13 cellular contexts compared by ENCODE assay signal in the genomic region with DNA sequence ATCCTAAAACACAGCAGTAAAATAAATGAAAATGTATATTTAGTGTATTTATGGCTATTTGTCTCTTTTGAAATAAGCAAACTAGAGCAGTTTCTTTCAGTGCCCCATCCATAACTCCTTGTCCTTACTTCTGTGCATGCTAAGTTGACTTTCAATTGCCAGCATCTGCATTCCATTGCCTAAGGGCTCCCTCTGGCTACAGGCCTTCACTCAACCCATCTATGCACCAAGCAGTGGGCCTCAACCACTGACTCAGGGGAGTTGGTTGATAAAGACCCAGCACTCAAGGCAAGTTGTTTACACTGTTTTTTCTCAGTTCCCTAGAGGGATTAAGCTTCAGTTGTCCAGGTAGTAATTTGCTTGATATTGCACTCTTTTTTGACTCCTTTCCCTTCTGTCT.
DNase-seq lines count a peak whose midpoint lies in the region; ATAC-seq, FAIRE-seq and TF ChIP-seq lines count a peak whose summit lies in the region.
"Had no signal": no experiment of that assay in that cellular context is flagged by ENCODE, and none has a peak within 500 bp of the region (broad histone marks: within the 10 kb centered on the region; RNA-seq: fewer than 3 reads in every experiment).

No MANE protein-coding gene starts in this region.

- no peaks in the 10 kb centered on the region for H3K36me3 ChIP-seq in heart left ventricle
- no peaks in the 10 kb centered on the region for H3K36me3 ChIP-seq in SK-N-MC (ENCODE audit: insufficient read depth, low read length)
- no peaks in the 10 kb centered on the region for H3K36me3 ChIP-seq in hepatocyte (replicated peaks; ENCODE audit: insufficient read depth, low read depth)
- H3K36me3 ChIP-seq: ovary had no signal

- TF ChIP-seq POLR2A in heart left ventricle (IDR thresholded peaks at IDR 0.05), result no peak
- TF ChIP-seq POLR2A in GM12891 (IDR thresholded peaks at IDR 0.05; ENCODE audit: low read depth, low read length), result no peak

- H3K9ac ChIP-seq in SK-N-MC (ENCODE audit: insufficient read length), result no peak overlapping the region

- ATAC-seq in heart left ventricle (peak in 3 of 4 donors; percentile 60 to 70 (median 69)), left cardiac atrium (no peak), GM19395 (IDR thresholded peaks at IDR 0.05; ENCODE audit: unreplicated experiment) (no peak)

- H3K4me1 ChIP-seq in heart left ventricle (no peaks in the 10 kb centered on the region), hepatocyte (ENCODE audit: insufficient read depth) (no peaks in the 10 kb centered on the region)

- H2AFZ ChIP-seq in hepatocyte, result no peak overlapping the region

- no peaks in the 10 kb centered on the region for H3K9me2 ChIP-seq in hepatocyte (replicated peaks; ENCODE audit: insufficient read depth)

- no peaks in the 10 kb centered on the region for H3K27me3 ChIP-seq in heart left ventricle
- no peaks in the 10 kb centered on the region for H3K27me3 ChIP-seq in hepatocyte
- H3K27me3 ChIP-seq: ovary had no signal

- CTCF ChIA-PET in HEK293T (lab: Yijun Ruan, JAX), result no interaction called here

- H3K27ac ChIP-seq in heart left ventricle (no peak overlapping the region), SK-N-MC (peak overlapping the region; percentile 71; the same call in 1 of the 2 replicates), hepatocyte (no peak overlapping the region)
- H3K27ac ChIP-seq: ovary had no signal

- H3K79me2 ChIP-seq in hepatocyte, result no peaks in the 10 kb centered on the region

- DNase-seq in heart left ventricle (peak in 3 of 5 donors; percentile 6 to 23 (median 16)), left cardiac atrium (no peak), SK-N-MC (ENCODE audit: low read depth, low spot score) (no peak), hepatocyte (ENCODE audit: low spot score) (peak; percentile 35), GM12891 (ENCODE audit: insufficient read length, low spot score) (no peak), HEK293T (ENCODE audit: extremely low spot score) (no peak), T-helper 2 cell (no peak)
- DNase-seq: activated B cell treated with CpG ODN at 0.5 μM for 24 hours; activated effector memory CD4-positive, alpha-beta T cell treated with Interleukin-2 at 50 U/mL for 16 hours; immature natural killer cell; NCI-H1417; ovary had no signal

- H4K20me1 ChIP-seq in hepatocyte (ENCODE audit: insufficient read depth, poor library complexity, severe bottlenecking), result no peaks in the 10 kb centered on the region

- no peak overlapping the region for H3K4me3 ChIP-seq in heart left ventricle
- no peak overlapping the region; the same call in 1 of the 2 replicates for H3K4me3 ChIP-seq in SK-N-MC
- no peak overlapping the region for H3K4me3 ChIP-seq in hepatocyte
- H3K4me3 ChIP-seq: ovary had no signal

- TF ChIP-seq CTCF in heart left ventricle (IDR thresholded peaks at IDR 0.05), result peak in 9 of 12 donors; percentile 12 to 59 (median 40)
- peak; percentile 33 for TF ChIP-seq CTCF in hepatocyte (IDR thresholded peaks at IDR 0.05; ENCODE audit: poor library complexity)

- H3K9me3 ChIP-seq in heart left ventricle (peaks cover 0 to 11% (median 0%) of the 10 kb centered on the region in 12 donors), SK-N-MC (ENCODE audit: low read depth, low read length) (no peaks in the 10 kb centered on the region), hepatocyte (ENCODE audit: low read depth) (no peaks in the 10 kb centered on the region)
- H3K9me3 ChIP-seq: ovary had no signal

- H3K4me2 ChIP-seq in hepatocyte, result no peak overlapping the region

- intact Hi-C loops in heart left ventricle (cut with DNase I), result loop anchor here in 8 of 10 donors (1.0 to 10.0 kb wide), 7 partner anchors 175 to 347 kb away; no protein-coding TSS in a partner anchor
- intact Hi-C loops in left cardiac atrium (cut with DNase I), result loop anchor here in 1 of 2 donors (10.0 kb wide), 1 partner anchor 175 kb away; no protein-coding TSS in a partner anchor

- no peak for FAIRE-seq in GM12891 (lab: Jason Lieb, UNC)

- POLR2A ChIA-PET in HEK293T (lab: Yijun Ruan, JAX), result no interaction called here

TF ChIP-seq in GM12891, 5 proteins besides CTCF, POLR2A, EP300 and RAD21:
- TF ChIP-seq PAX5 (IDR thresholded peaks at IDR 0.05; ENCODE audit: insufficient read depth, low read length, severe bottlenecking) (no peak), POLR2AphosphoS5 (IDR thresholded peaks at IDR 0.05; ENCODE audit: low read depth, low read length) (no peak), POU2F2 (IDR thresholded peaks at IDR 0.05; ENCODE audit: low read depth, low read length) (no peak), TAF1 (IDR thresholded peaks at IDR 0.05; ENCODE audit: low read depth, low read length) (no peak), SPI1 (IDR thresholded peaks at IDR 0.05; ENCODE audit: low read depth, low read length) (no peak)

TF ChIP-seq in HEK293T, 16 proteins besides CTCF, POLR2A, EP300 and RAD21:
- TF ChIP-seq L3MBTL2 (conservative IDR thresholded peaks at IDR 0.05), result no peak
- TF ChIP-seq ARNT (IDR thresholded peaks at IDR 0.05), result no peak
- TF ChIP-seq BHLHE40 (IDR thresholded peaks at IDR 0.05; ENCODE audit: borderline replicate concordance), result no peak
- no peak for TF ChIP-seq LEF1 (IDR thresholded peaks at IDR 0.05; ENCODE audit: borderline replicate concordance)
- no peak for TF ChIP-seq TARDBP (IDR thresholded peaks at IDR 0.05)
- TF ChIP-seq FOXM1 (IDR thresholded peaks at IDR 0.05; ENCODE audit: borderline replicate concordance), result no peak
- TF ChIP-seq SP1 (IDR thresholded peaks at IDR 0.05), result no peak
- no peak for TF ChIP-seq FOXA1 (IDR thresholded peaks at IDR 0.05)
- no peak for TF ChIP-seq SUZ12 (IDR thresholded peaks at IDR 0.05)
- no peak for TF ChIP-seq PKNOX1 (IDR thresholded peaks at IDR 0.05)
- no peak for TF ChIP-seq FOXK2 (IDR thresholded peaks at IDR 0.05)
- no peak for TF ChIP-seq NFRKB (IDR thresholded peaks at IDR 0.05)
- TF ChIP-seq HDGF (IDR thresholded peaks at IDR 0.05; ENCODE audit: borderline replicate concordance), result no peak
- TF ChIP-seq CTBP1 (IDR thresholded peaks at IDR 0.05; ENCODE audit: borderline replicate concordance), result no peak
- no peak for TF ChIP-seq ZNF384 (IDR thresholded peaks at IDR 0.05)

Comparison
In these comparisons a context has a peak if more than half of its experiments do, and no peak if none do; other contexts are left out.
1. ATAC-seq: peak in heart left ventricle (3 of 4); none in left cardiac atrium (0 of 2) and GM19395 (single experiment).
2. DNase-seq: peak in heart left ventricle (3 of 5) and hepatocyte (single experiment); none in left cardiac atrium (single experiment), SK-N-MC (single experiment), GM12891 (single experiment), HEK293T (single experiment) and T-helper 2 cell (0 of 5).